Comparison of ENCODE assay signal across 8 cellular contexts in genomic region chr11:47715082-47715669, GRCh38. TPM values are rescaled to one million over a fixed set of nuclear protein-coding genes. Genes with fewer than 3 reads are reported as not detected.
DNase-seq lines count a peak whose midpoint lies in the region; ATAC-seq and TF ChIP-seq lines count a peak whose summit lies in the region.

Gene AGBL2, minus strand, starts transcription at chr11:47715369. Its CDS starts 719 bp downstream, at chr11:47714650.

- H3K36me3 ChIP-seq in A673 (ENCODE audit: insufficient read depth, low read length, poor library complexity, severe bottlenecking) (peaks cover 46% of the 10 kb centered on the region), left lung (peaks cover 0 to 41% of the 10 kb centered on the region in 2 donors)

- peak within 1 kb of the TSS; percentile 81 for H3K4me3 Mint-ChIP-seq in activated CD4-positive, alpha-beta T cell treated with anti-CD3 and anti-CD28 coated beads, Interleukin-2, amount 10 ng/mL, durations not matched to agents 7 days and 5 days
- peak within 1 kb of the TSS; percentile 99 for H3K4me3 Mint-ChIP-seq in dendritic cell treated with granulocyte-macrophage colony-stimulating factor and Interleukin-4, amounts not matched to agents 40 ng/mL and 50 ng/mL, for 4 days

- H3K27me3 ChIP-seq in A673 (replicated peaks; ENCODE audit: insufficient read depth, low read depth, low read length, poor library complexity) (no peaks in the 10 kb centered on the region), left lung (no peaks in the 10 kb centered on the region)

- peaks cover 21% of the 10 kb centered on the region for H3K36me3 Mint-ChIP-seq in activated CD4-positive, alpha-beta T cell treated with anti-CD3 and anti-CD28 coated beads, Interleukin-2, amount 10 ng/mL, durations not matched to agents 7 days and 5 days (ENCODE audit: low read depth)
- peaks cover 47% of the 10 kb centered on the region for H3K36me3 Mint-ChIP-seq in dendritic cell treated with granulocyte-macrophage colony-stimulating factor and Interleukin-4, amounts not matched to agents 40 ng/mL and 50 ng/mL, for 4 days (ENCODE audit: low read depth)

- no TSS peak for BruUV-seq in A673 (replicated peaks; lab: Mats Ljungman, UMichigan)

- no peaks in the 10 kb centered on the region for H3K9me3 ChIP-seq in A673 (ENCODE audit: low read depth, low read length, poor library complexity, severe bottlenecking)
- H3K9me3 ChIP-seq in left lung, result no peaks in the 10 kb centered on the region

- H3K4me1 ChIP-seq in A673 (ENCODE audit: insufficient read depth, low read length, poor library complexity, severe bottlenecking) (peaks cover 12% of the 10 kb centered on the region), left lung (peaks cover 6 to 8% of the 10 kb centered on the region in 2 donors)

- H3K4me1 Mint-ChIP-seq in activated CD4-positive, alpha-beta T cell treated with anti-CD3 and anti-CD28 coated beads, Interleukin-2, amount 10 ng/mL, durations not matched to agents 7 days and 5 days, result peaks cover 34% of the 10 kb centered on the region
- H3K4me1 Mint-ChIP-seq in dendritic cell treated with granulocyte-macrophage colony-stimulating factor and Interleukin-4, amounts not matched to agents 40 ng/mL and 50 ng/mL, for 4 days (ENCODE audit: low read depth), result peaks cover 11% of the 10 kb centered on the region

- intact Hi-C loops in A673 (cut with micrococcal nuclease; ENCODE audit: unreplicated experiment), result loop anchor here (2.0 kb wide), 1 partner anchor 72 kb away; the partner anchor contains the start of gene MTCH2
- intact Hi-C loops in dendritic cell treated with granulocyte-macrophage colony-stimulating factor and Interleukin-4, amounts not matched to agents 40 ng/mL and 50 ng/mL, for 4 days (cut with micrococcal nuclease), result loop anchor here (2.0 kb wide), 1 partner anchor 72 kb away; the partner anchor contains the start of gene MTCH2
- intact Hi-C loops in left lung (cut with DNase I), result no loop called here

- POLR2A ChIA-PET in A673 (lab: Charles Lee; ENCODE audit: low non-redundant PET), result interaction anchor here (0.6 kb wide), 2 partner anchors 10 to 375 kb away, joined by 3 read pairs; no protein-coding TSS in a partner anchor
- POLR2A ChIA-PET in activated CD4-positive, alpha-beta T cell treated with anti-CD3 and anti-CD28 coated beads, Interleukin-2, amount 10 ng/mL, durations not matched to agents 7 days and 5 days (lab: Charles Lee), result interaction anchor here (0.6 to 1.1 kb wide), 2 partner anchors 9 to 70 kb away, joined by 3 to 5 read pairs; no protein-coding TSS in a partner anchor

- no peaks in the 10 kb centered on the region for H3K9me3 Mint-ChIP-seq in activated CD4-positive, alpha-beta T cell treated with anti-CD3 and anti-CD28 coated beads, Interleukin-2, amount 10 ng/mL, durations not matched to agents 7 days and 5 days
- no peaks in the 10 kb centered on the region for H3K9me3 Mint-ChIP-seq in dendritic cell treated with granulocyte-macrophage colony-stimulating factor and Interleukin-4, amounts not matched to agents 40 ng/mL and 50 ng/mL, for 4 days

- ATAC-seq in GM18867 (IDR thresholded peaks at IDR 0.05; ENCODE audit: unreplicated experiment) (peak; percentile 99), HG03095 (IDR thresholded peaks at IDR 0.05; ENCODE audit: unreplicated experiment) (peak; percentile 99), left lung (peak; percentile 97)

- H3K4me3 ChIP-seq in A673 (ENCODE audit: low read depth, low read length, poor library complexity, severe bottlenecking) (peak within 1 kb of the TSS; percentile 61), left lung (peak within 1 kb of the TSS; percentile 71 to 81)

- CTCF ChIA-PET in A673 (lab: Charles Lee), result interaction anchor here (0.6 to 1.0 kb wide), 2 partner anchors 72 to 261 kb away, joined by 3 read pairs; no protein-coding TSS in a partner anchor
- CTCF ChIA-PET in activated CD4-positive, alpha-beta T cell treated with anti-CD3 and anti-CD28 coated beads, Interleukin-2, amount 10 ng/mL, durations not matched to agents 7 days and 5 days (lab: Charles Lee), result interaction anchor here (0.7 to 1.8 kb wide), 9 partner anchors 9 to 162 kb away, joined by 3 to 5 read pairs (median 3); partner anchors contain the start of genes CELF1 and KBTBD4

- TF ChIP-seq CTCF in A673 (conservative IDR thresholded peaks at IDR 0.05; ENCODE audit: low read depth, low read length), result no peak
- TF ChIP-seq CTCF in left lung (IDR thresholded peaks at IDR 0.05), result no peak

- DNase-seq in A673 (ENCODE audit: low spot score) (peak; percentile 94), NCI-H345 (lab: John Stamatoyannopoulos, UW) (peak; percentile 89), left lung (peak; percentile 81 to 96)
- peak; percentile 91 for DNase-seq in activated CD4-positive, alpha-beta T cell treated with anti-CD3 and anti-CD28 coated beads, Interleukin-2, amount 10 ng/mL, durations not matched to agents 7 days and 5 days
- DNase-seq in stimulated activated CD4-positive, alpha-beta T cell treated with anti-CD3 and anti-CD28 coated beads, Interleukin-4, amount 100 ng/mL, for 1 hour, result peak; percentile 82

- no peaks in the 10 kb centered on the region for H3K27me3 Mint-ChIP-seq in activated CD4-positive, alpha-beta T cell treated with anti-CD3 and anti-CD28 coated beads, Interleukin-2, amount 10 ng/mL, durations not matched to agents 7 days and 5 days
- H3K27me3 Mint-ChIP-seq in dendritic cell treated with granulocyte-macrophage colony-stimulating factor and Interleukin-4, amounts not matched to agents 40 ng/mL and 50 ng/mL, for 4 days, result no peaks in the 10 kb centered on the region

- peak within 1 kb of the TSS; percentile 96 for H3K27ac Mint-ChIP-seq in activated CD4-positive, alpha-beta T cell treated with anti-CD3 and anti-CD28 coated beads, Interleukin-2, amount 10 ng/mL, durations not matched to agents 7 days and 5 days
- peak within 1 kb of the TSS; percentile 89 for H3K27ac Mint-ChIP-seq in dendritic cell treated with granulocyte-macrophage colony-stimulating factor and Interleukin-4, amounts not matched to agents 40 ng/mL and 50 ng/mL, for 4 days

- H3K27ac ChIP-seq in A673 (ENCODE audit: low read depth, low read length, poor library complexity, severe bottlenecking) (peak within 1 kb of the TSS; percentile 63), left lung (peak within 1 kb of the TSS; percentile 75 to 90)

RNA-seq across cellular contexts. Expression of gene AGBL2, which starts in this region (rescaled TPM):
- total RNA-seq in A673 (2021), result 6.5 and 8.2 TPM in 2 replicates
- total RNA-seq in activated CD4-positive, alpha-beta T cell treated with anti-CD3 and anti-CD28 coated beads, Interleukin-2, amount 10 ng/mL, durations not matched to agents 7 days and 5 days, result 1 to 10 TPM; 4.9 to 5.9 TPM
- 1 to 10 TPM; 2.1 to 2.6 TPM for total RNA-seq in left lung

Comparison
In these comparisons a context has a peak if more than half of its experiments do, and no peak if none do; other contexts are left out.
1. Peak in every context shown above with its lines: DNase-seq, ATAC-seq, H3K4me3 ChIP-seq and H3K27ac ChIP-seq.
2. intact Hi-C loops: an anchor here in A673 (2.0 kb wide) and dendritic cell treated with granulocyte-macrophage colony-stimulating factor and Interleukin-4, amounts not matched to agents 40 ng/mL and 50 ng/mL, for 4 days (2.0 kb wide); none called in left lung.